13 cellular contexts compared by ENCODE assay signal in genomic region chr15:75007216-75007615, GRCh38.
"Had no signal": no experiment of that assay in that cellular context is flagged by ENCODE, and none has a peak within 500 bp of the region (broad histone marks: within the 10 kb centered on the region; RNA-seq: fewer than 3 reads in every experiment).

No MANE protein-coding gene starts in this region.

- H3K4me3 Mint-ChIP-seq: activated CD4-positive, alpha-beta T cell treated with anti-CD3 and anti-CD28 coated beads, Interleukin-2, amount 10 ng/mL, durations not matched to agents 24 days and 14 days; natural killer cell had no signal

- H3K36me3 Mint-ChIP-seq: natural killer cell had no signal

- DNase-seq: activated CD4-positive, alpha-beta T cell treated with anti-CD3 and anti-CD28 coated beads, Interleukin-2, amount 10 ng/mL, durations not matched to agents 24 days and 14 days; activated naive CD4-positive, alpha-beta T cell treated with Interleukin-2 at 50 U/mL for 16 hours; glutamatergic neuron; left colon; natural killer cell; stimulated activated CD4-positive, alpha-beta T cell treated with anti-CD3 and anti-CD28 coated beads, Interleukin-2, amount 100 ng/mL, for 24 hours; stimulated activated naive CD4-positive, alpha-beta T cell treated with Interleukin-2 at 50 U/mL for 16 hours; upper lobe of left lung had no signal

- H3K4me1 ChIP-seq: esophagus muscularis mucosa, suprapubic skin, upper lobe of left lung had no signal

- H3K4me3 ChIP-seq: cardiac muscle cell, esophagus muscularis mucosa, lung, suprapubic skin, upper lobe of left lung had no signal

- H3K36me3 ChIP-seq: cardiac muscle cell, esophagus muscularis mucosa, suprapubic skin, upper lobe of left lung had no signal

- H3K9me3 Mint-ChIP-seq: activated CD4-positive, alpha-beta T cell treated with anti-CD3 and anti-CD28 coated beads, Interleukin-2, amount 10 ng/mL, durations not matched to agents 24 days and 14 days; natural killer cell had no signal

- H3K27ac ChIP-seq: cardiac muscle cell, esophagus muscularis mucosa, suprapubic skin, upper lobe of left lung had no signal

- H3K4me1 Mint-ChIP-seq: natural killer cell had no signal

- H3K27ac Mint-ChIP-seq: activated CD4-positive, alpha-beta T cell treated with anti-CD3 and anti-CD28 coated beads, Interleukin-2, amount 10 ng/mL, durations not matched to agents 24 days and 14 days; natural killer cell had no signal

- ATAC-seq: left colon, natural killer cell, sciatic nerve had no signal

- H3K27me3 ChIP-seq: cardiac muscle cell, esophagus muscularis mucosa, suprapubic skin, upper lobe of left lung had no signal

- H3K9me3 ChIP-seq: esophagus muscularis mucosa, suprapubic skin, upper lobe of left lung had no signal
